3 cellular contexts compared by ENCODE assay signal in genomic region chr7:74275401-74275881, GRCh38.
TF ChIP-seq lines count a peak whose summit lies in the region.

No MANE protein-coding gene starts in this region.

TF ChIP-seq in HCT116, 20 proteins besides CTCF, POLR2A, EP300 and RAD21:
- TF ChIP-seq CBX3 (IDR thresholded peaks at IDR 0.05; ENCODE audit: low read depth) = 0 out of 2 replicates have a peak, but pooled peaks have one; percentile 49
- TF ChIP-seq MAX (IDR thresholded peaks at IDR 0.05) = peak; percentile 30; the same call in 1 of the 2 replicates
- no peak for TF ChIP-seq SIN3A (IDR thresholded peaks at IDR 0.05; ENCODE audit: low read depth)
- TF ChIP-seq ATF3 (IDR thresholded peaks at IDR 0.05) = no peak

TF ChIP-seq in GM12878, 131 proteins besides CTCF, POLR2A, EP300 and RAD21:
- TF ChIP-seq IKZF2 (IDR thresholded peaks at IDR 0.05) (no peak), IKZF1 (conservative IDR thresholded peaks at IDR 0.05) (peak; percentile 31), SMC3 (IDR thresholded peaks at IDR 0.05; ENCODE audit: borderline replicate concordance, low read length) (peak; percentile 41; the same call in 1 of the 2 replicates), USF2 (IDR thresholded peaks at IDR 0.05; ENCODE audit: borderline replicate concordance, low read depth, low read length) (no peak), HCFC1 (IDR thresholded peaks at IDR 0.05; ENCODE audit: low read length) (no peak), TCF12 (IDR thresholded peaks at IDR 0.05; ENCODE audit: low read depth, low read length) (no peak), ZBTB4 (CRISPR knock-in tag; IDR thresholded peaks at IDR 0.05) (no peak), IRF4 (IDR thresholded peaks at IDR 0.05; ENCODE audit: low read depth, low read length) (no peak), BHLHE40 (IDR thresholded peaks at IDR 0.05; ENCODE audit: borderline replicate concordance in 1 of 2, low read depth in 2 of 2, low read length in 1 of 2) (peak; percentile 62 to 88; a peak in 3 of 4 replicates), YY1 (IDR thresholded peaks at IDR 0.05; ENCODE audit: low read depth, low read length) (0 out of 2 replicates have a peak, but pooled peaks have one; percentile 14), ATF3 (IDR thresholded peaks at IDR 0.05; ENCODE audit: borderline replicate concordance, extremely low read depth, low read depth, low read length) (no peak), RB1 (IDR thresholded peaks at IDR 0.05; ENCODE audit: borderline replicate concordance) (no peak), MYC (IDR thresholded peaks at IDR 0.05; ENCODE audit: insufficient read depth, insufficient read length, insufficient replicate concordance, low read length, severe bottlenecking) (no peak), RELA (IDR thresholded peaks at IDR 0.05; ENCODE audit: borderline replicate concordance, partially characterized antibody) (no peak), CBX3 (IDR thresholded peaks at IDR 0.05; ENCODE audit: borderline replicate concordance, low read depth) (no peak), NR2F1 (conservative IDR thresholded peaks at IDR 0.05) (peak; percentile 16; the same call in 1 of the 2 replicates), DPF2 (IDR thresholded peaks at IDR 0.05) (peak; percentile 47; the same call in 1 of the 2 replicates)

TF ChIP-seq in liver, 16 proteins besides CTCF, POLR2A, EP300 and RAD21:
- TF ChIP-seq FOXA1 (IDR thresholded peaks at IDR 0.05) (no peak), NR2F2 (IDR thresholded peaks at IDR 0.05) (no peak), SP1 (IDR thresholded peaks at IDR 0.05) (no peak), TAF1 (conservative IDR thresholded peaks at IDR 0.05) (no peak), REST (IDR thresholded peaks at IDR 0.05) (no peak), HNF4A (conservative IDR thresholded peaks at IDR 0.05) (no peak), ATF3 (IDR thresholded peaks at IDR 0.05) (no peak), ZBTB33 (IDR thresholded peaks at IDR 0.05) (no peak), RXRA (IDR thresholded peaks at IDR 0.05) (no peak), GABPA (IDR thresholded peaks at IDR 0.05 in 1 of 2, conservative IDR thresholded peaks at IDR 0.05 in 1 of 2) (no peak), EGR1 (IDR thresholded peaks at IDR 0.05; ENCODE audit: low read depth in 2 of 2) (no peak), YY1 (IDR thresholded peaks at IDR 0.05) (no peak), MAX (IDR thresholded peaks at IDR 0.05) (no peak)
TF ChIP-seq in liver: peak in this region for 0.
